Comparison of ENCODE assay signal across 8 cellular contexts in genomic region chr12:68609955-68610434, GRCh38. TPM values are rescaled to one million over a fixed set of nuclear protein-coding genes. Genes with fewer than 3 reads are reported as not detected.
DNase-seq lines count a peak whose midpoint lies in the region; ATAC-seq and TF ChIP-seq lines count a peak whose summit lies in the region.

No MANE protein-coding gene starts in this region.

- no peak for ATAC-seq in activated CD4-positive, alpha-beta T cell treated with anti-CD3 and anti-CD28 coated beads for 36 hours
- no peak for ATAC-seq in HG02973 (IDR thresholded peaks at IDR 0.05; ENCODE audit: unreplicated experiment)
- ATAC-seq in HG02759 (IDR thresholded peaks at IDR 0.05; ENCODE audit: unreplicated experiment), result no peak
- ATAC-seq in HG02938 (IDR thresholded peaks at IDR 0.05; ENCODE audit: unreplicated experiment), result no peak

- peak overlapping the region; percentile 86 for H3K4me3 Mint-ChIP-seq in activated CD4-positive, alpha-beta T cell treated with anti-CD3 and anti-CD28 coated beads for 36 hours

- peaks cover 32% of the 10 kb centered on the region for H3K36me3 Mint-ChIP-seq in activated CD4-positive, alpha-beta T cell treated with anti-CD3 and anti-CD28 coated beads for 36 hours (ENCODE audit: low read depth)

- H3K4me3 ChIP-seq in SK-N-MC, result peak overlapping the region; percentile 83
- peak overlapping the region; percentile 69 for H3K4me3 ChIP-seq in epithelial cell of esophagus (ENCODE audit: low read length)
- peak overlapping the region; percentile 89 for H3K4me3 ChIP-seq in neural cell (ENCODE audit: low read length)

- TF ChIP-seq RAD21 in neural cell (conservative IDR thresholded peaks at IDR 0.05), result no peak

- H3K27ac ChIP-seq in SK-N-MC (peak overlapping the region; percentile 80; the same call in 1 of the 2 replicates), neural cell (ENCODE audit: low read length) (peak overlapping the region; percentile 89)

- H3K27me3 ChIP-seq in neural cell (ENCODE audit: insufficient read depth, low read depth, low read length), result no peaks in the 10 kb centered on the region

- POLR2A ChIA-PET in activated CD4-positive, alpha-beta T cell treated with anti-CD3 and anti-CD28 coated beads for 36 hours (lab: Charles Lee), result interaction anchor here (0.6 to 1.5 kb wide), 8 partner anchors 11 to 975 kb away, joined by 3 to 4 read pairs (median 4); partner anchors contain the start of gene NUP107

- TF ChIP-seq EP300 in neural cell (conservative IDR thresholded peaks at IDR 0.05; ENCODE audit: poor library complexity, severe bottlenecking), result no peak

- H4K20me1 ChIP-seq in neural cell (ENCODE audit: insufficient read depth), result no peaks in the 10 kb centered on the region

- H3K4me1 Mint-ChIP-seq in activated CD4-positive, alpha-beta T cell treated with anti-CD3 and anti-CD28 coated beads for 36 hours, result peaks cover 34% of the 10 kb centered on the region

- intact Hi-C loops in activated CD4-positive, alpha-beta T cell treated with anti-CD3 and anti-CD28 coated beads for 36 hours (cut with DNase I, micrococcal nuclease), result loop anchor here (1.0 to 5.0 kb wide), 13 partner anchors 37 to 1343 kb away; partner anchors contain the start of genes MDM1 (in 2 of the 2), MDM2 (in 2 of the 2), NUP107 (in 2 of the 2) and CAND1 (in 1 of the 2)

- no peaks in the 10 kb centered on the region for H3K27me3 Mint-ChIP-seq in activated CD4-positive, alpha-beta T cell treated with anti-CD3 and anti-CD28 coated beads for 36 hours

- peaks cover 17% of the 10 kb centered on the region for H3K36me3 ChIP-seq in SK-N-MC (ENCODE audit: insufficient read depth, low read length)
- peaks cover 4% of the 10 kb centered on the region for H3K36me3 ChIP-seq in neural cell (ENCODE audit: insufficient read depth, low read length)

- H3K9ac ChIP-seq in SK-N-MC (ENCODE audit: insufficient read length) (peak overlapping the region; percentile 88), neural cell (ENCODE audit: low read length) (peak overlapping the region; percentile 86)

- no peaks in the 10 kb centered on the region for H3K9me2 ChIP-seq in neural cell (ENCODE audit: insufficient read depth, low read length)

- H3K9me3 Mint-ChIP-seq in activated CD4-positive, alpha-beta T cell treated with anti-CD3 and anti-CD28 coated beads for 36 hours (ENCODE audit: low read depth), result no peaks in the 10 kb centered on the region

- CTCF ChIA-PET in activated CD4-positive, alpha-beta T cell treated with anti-CD3 and anti-CD28 coated beads for 36 hours (lab: Charles Lee), result interaction anchor here (0.8 to 1.0 kb wide), 2 partner anchors 18 to 78 kb away, joined by 3 to 4 read pairs; no protein-coding TSS in a partner anchor

- TF ChIP-seq CTCF in epithelial cell of esophagus (IDR thresholded peaks at IDR 0.05; ENCODE audit: insufficient read depth, low read depth, low read length, missing control alignments), result no peak
- no peak for TF ChIP-seq CTCF in neural cell (IDR thresholded peaks at IDR 0.05; ENCODE audit: poor library complexity, severe bottlenecking)

- peaks cover 36% of the 10 kb centered on the region for H3K79me2 ChIP-seq in neural cell (replicated peaks; ENCODE audit: insufficient read depth, low read length)

- H2AFZ ChIP-seq in neural cell (ENCODE audit: low read depth, low read length), result peak overlapping the region; percentile 80

- DNase-seq in activated CD4-positive, alpha-beta T cell treated with anti-CD3 and anti-CD28 coated beads for 36 hours, result peak; percentile 39
- DNase-seq in activated CD4-positive, alpha-beta T cell treated with anti-CD3 and anti-CD28 coated beads, Interleukin-2, amount 50 U/mL, for 4 hours, result no peak
- DNase-seq in SK-N-MC (ENCODE audit: low read depth, low spot score) (no peak), epithelial cell of esophagus (ENCODE audit: low read depth) (no peak)

- peak overlapping the region; percentile 94 for H3K27ac Mint-ChIP-seq in activated CD4-positive, alpha-beta T cell treated with anti-CD3 and anti-CD28 coated beads for 36 hours

- no peaks in the 10 kb centered on the region for H3F3A ChIP-seq in neural cell (ENCODE audit: insufficient read depth, low read length, poor library complexity, severe bottlenecking)

- H3K4me2 ChIP-seq in neural cell (ENCODE audit: low read length), result peak overlapping the region; percentile 59

- H3K9me3 ChIP-seq in SK-N-MC (ENCODE audit: low read depth, low read length) (no peaks in the 10 kb centered on the region), neural cell (ENCODE audit: low read length) (no peaks in the 10 kb centered on the region)

TF ChIP-seq in neural cell, 6 proteins besides CTCF, POLR2A, EP300 and RAD21:
- no peak for TF ChIP-seq REST (IDR thresholded peaks at IDR 0.05; ENCODE audit: borderline replicate concordance)
- no peak for TF ChIP-seq TAF1 (IDR thresholded peaks at IDR 0.05; ENCODE audit: low read depth)
- TF ChIP-seq POLR2AphosphoS5 (IDR thresholded peaks at IDR 0.05), result no peak
- no peak for TF ChIP-seq SMC3 (conservative IDR thresholded peaks at IDR 0.05; ENCODE audit: poor library complexity)
- TF ChIP-seq EZH2 (IDR thresholded peaks at IDR 0.05; ENCODE audit: borderline replicate concordance, insufficient read depth, low read length, poor library complexity, severe bottlenecking), result no peak
- no peak for TF ChIP-seq MXI1 (conservative IDR thresholded peaks at IDR 0.05; ENCODE audit: poor library complexity, severe bottlenecking)

RNA-seq across cellular contexts. Expression of gene RAP1B, which starts 0.7 kb away (rescaled TPM):
- total RNA-seq in activated CD4-positive, alpha-beta T cell treated with anti-CD3 and anti-CD28 coated beads for 36 hours, result 100 to 1,000 TPM; 174 to 242 TPM
- 209 and 214 TPM in 2 replicates for polyA plus RNA-seq in neural cell
- polyA minus RNA-seq in neural cell, result 116 and 143 TPM in 2 replicates
